Comparison of ENCODE assay signal across 8 cellular contexts in the genomic region with DNA sequence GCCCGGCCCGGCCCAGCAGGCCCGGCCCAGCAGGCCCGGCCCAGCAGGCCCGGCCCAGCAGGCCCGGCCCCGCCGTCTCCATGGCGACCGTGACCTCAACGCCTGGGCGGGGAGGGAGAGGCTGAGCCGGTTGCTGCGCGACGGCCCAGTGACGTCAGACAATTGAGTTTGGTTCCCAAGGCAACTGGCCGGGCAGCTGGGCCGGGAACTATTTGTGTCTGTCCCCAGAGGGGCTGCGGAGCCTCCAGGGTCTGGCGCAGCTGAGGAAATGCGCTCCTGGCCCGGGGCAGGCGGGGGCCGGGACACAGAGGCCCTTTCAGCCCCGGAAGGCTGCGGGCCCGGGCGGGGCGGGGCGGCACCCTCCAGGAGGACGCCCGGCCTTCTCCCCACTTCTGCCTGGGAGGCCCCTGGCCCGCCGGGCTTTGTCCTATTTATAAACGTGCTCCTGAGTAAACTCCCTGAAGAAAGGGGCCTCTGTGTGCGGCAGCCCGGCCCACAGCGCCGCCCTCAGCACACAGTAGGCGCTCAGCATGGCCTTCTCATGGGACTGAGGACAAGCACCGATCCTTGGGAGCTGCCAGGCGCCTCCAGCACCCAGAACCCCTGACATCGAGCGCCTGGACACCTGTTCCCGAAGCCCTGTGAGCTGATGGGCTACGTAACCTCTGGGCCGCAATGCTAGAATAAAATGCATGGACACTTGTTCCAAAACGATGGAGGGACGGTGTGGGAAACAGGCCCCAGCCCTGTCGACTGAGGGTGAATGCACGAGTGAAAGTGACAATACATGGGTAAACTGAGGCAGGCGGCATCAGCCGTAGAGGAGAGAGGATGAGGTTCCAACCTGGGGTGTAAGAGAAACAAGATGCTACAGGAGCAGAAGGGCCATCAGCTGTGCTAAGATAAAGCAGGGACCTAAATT. TPM values are rescaled to one million over a fixed set of nuclear protein-coding genes. Genes with fewer than 3 reads are reported as not detected.
DNase-seq lines count a peak whose midpoint lies in the region; ATAC-seq, FAIRE-seq and TF ChIP-seq lines count a peak whose summit lies in the region.

No MANE protein-coding gene starts in this region.

- H3K27me3 ChIP-seq in NT2/D1 (ENCODE audit: insufficient read depth, insufficient read length) (no peaks in the 10 kb centered on the region), endothelial cell of umbilical vein (ENCODE audit: control insufficient read depth in 2 of 2, insufficient read depth in 2 of 2, low read length in 2 of 2) (no peaks in the 10 kb centered on the region)

- peak; percentile 85 for FAIRE-seq in endothelial cell of umbilical vein (lab: Jason Lieb, UNC)

- CTCF ChIA-PET in endothelial cell of umbilical vein (lab: Charles Lee): interaction anchor here (0.8 to 2.1 kb wide), 9 partner anchors 21 to 110 kb away, joined by 3 to 9 read pairs (median 3); no protein-coding TSS in a partner anchor

- intact Hi-C loops in endothelial cell of umbilical vein (cut with micrococcal nuclease): loop anchor here (1.0 kb wide), 1 partner anchor 7 kb away; no protein-coding TSS in a partner anchor

- H3K9me3 ChIP-seq in NT2/D1 (ENCODE audit: insufficient read depth, low read length): no peaks in the 10 kb centered on the region
- H3K9me3 ChIP-seq in endothelial cell of umbilical vein (replicated peaks; ENCODE audit: control insufficient read depth, insufficient read depth, low read length): no peaks in the 10 kb centered on the region

- H3K4me1 ChIP-seq in NT2/D1 (ENCODE audit: insufficient read depth, insufficient read length): peaks cover 24% of the 10 kb centered on the region
- H3K4me1 ChIP-seq in endothelial cell of umbilical vein (ENCODE audit: control insufficient read depth, extremely low read depth, insufficient read depth, low read length): peaks cover 10% of the 10 kb centered on the region

- BruUV-seq in endothelial cell of umbilical vein (replicated peaks; lab: Mats Ljungman, UMichigan): TSS peak; percentile 87

- TF ChIP-seq CTCF in endothelial cell of umbilical vein (IDR thresholded peaks at IDR 0.05; ENCODE audit: extremely low read depth in 1 of 2, insufficient read depth in 1 of 2, low read depth in 1 of 2, low read length in 2 of 2): no peak

- peak overlapping the region; percentile 35 for H2AFZ ChIP-seq in endothelial cell of umbilical vein (ENCODE audit: low read depth, low read length)

- H3K4me3 ChIP-seq in NT2/D1 (ENCODE audit: insufficient read length, low read depth): peak overlapping the region; percentile 10
- H3K4me3 ChIP-seq in endothelial cell of umbilical vein (replicated peaks in 1 of 3; ENCODE audit: insufficient read depth in 1 of 3, low read depth in 1 of 3, low read length in 3 of 3): peak overlapping the region in 2 of 3 experiments; percentile 48 to 53

- no peaks in the 10 kb centered on the region for H3K9me1 ChIP-seq in endothelial cell of umbilical vein (replicated peaks; ENCODE audit: control insufficient read depth, extremely low read depth, insufficient read depth, low read length)

- DNase-seq in COLO668 (lab: John Stamatoyannopoulos, UW; ENCODE audit: unreplicated experiment) (peak; percentile 99), HT1080 (ENCODE audit: low read depth) (peak; percentile 94), NT2/D1 (ENCODE audit: low read depth, low spot score) (peak; percentile 98), endothelial cell of umbilical vein (ENCODE audit: low read depth, low spot score) (peak; percentile 98), middle frontal gyrus (ENCODE audit: extremely low spot score, low spot score) (peak; percentile 99)
- DNase-seq in activated CD8-positive, alpha-beta memory T cell treated with anti-CD3 and anti-CD28 coated beads, Interleukin-2, amount 50 U/mL, for 48 hours: peak; percentile 97
- peak; percentile 88 to 90 for DNase-seq in stimulated activated CD8-positive, alpha-beta memory T cell treated with anti-CD3 and anti-CD28 coated beads, Interleukin-15, amount 100 ng/mL, for 48 hours (ENCODE audit: low read depth in 2 of 2)

- H3K36me3 ChIP-seq in NT2/D1 (ENCODE audit: insufficient read depth, insufficient read length, low read length) (no peaks in the 10 kb centered on the region), endothelial cell of umbilical vein (ENCODE audit: control insufficient read depth in 2 of 2, extremely low read depth in 1 of 2, insufficient read depth in 2 of 2, low read length in 2 of 2) (no peaks in the 10 kb centered on the region)

- dilution Hi-C loops in endothelial cell of umbilical vein (cut with MboI; ENCODE audit: extremely low pct_ligation_motif_present, low sequenced_read_pairs): no loop called here

- peak overlapping the region; percentile 74 for H3K9ac ChIP-seq in NT2/D1 (ENCODE audit: insufficient read length, low read depth)
- H3K9ac ChIP-seq in endothelial cell of umbilical vein (replicated peaks; ENCODE audit: extremely low read depth, insufficient read depth, low read length): peak overlapping the region; percentile 98

- no peaks in the 10 kb centered on the region for H3K79me2 ChIP-seq in endothelial cell of umbilical vein (ENCODE audit: control insufficient read depth, insufficient read depth, low read length)

- no peaks in the 10 kb centered on the region for H4K20me1 ChIP-seq in endothelial cell of umbilical vein (replicated peaks; ENCODE audit: control insufficient read depth, extremely low read depth, insufficient read depth, low read length)

- peak overlapping the region; percentile 92 for H3K27ac ChIP-seq in endothelial cell of umbilical vein (ENCODE audit: insufficient read depth, low read depth, low read length)

- H3K4me2 ChIP-seq in endothelial cell of umbilical vein (ENCODE audit: insufficient read depth, low read length): peak overlapping the region; percentile 62

- POLR2A ChIA-PET in endothelial cell of umbilical vein (lab: Charles Lee): interaction anchor here (1.3 kb wide), 1 partner anchor 11 kb away, joined by 4 read pairs; no protein-coding TSS in a partner anchor

- ATAC-seq in GM21360 (IDR thresholded peaks at IDR 0.05; ENCODE audit: unreplicated experiment): peak; percentile 80

- TF ChIP-seq POLR2A in endothelial cell of umbilical vein (IDR thresholded peaks at IDR 0.05; ENCODE audit: low read depth, low read length): no peak

TF ChIP-seq in endothelial cell of umbilical vein, 7 proteins besides CTCF, POLR2A, EP300 and RAD21:
- TF ChIP-seq MYC (IDR thresholded peaks at IDR 0.05; ENCODE audit: low read depth, low read length): no peak
- peak; percentile 10 for TF ChIP-seq POLR2AphosphoS5 (IDR thresholded peaks at IDR 0.05; ENCODE audit: insufficient read depth, low read depth, low read length)
- TF ChIP-seq, protein P1, sequence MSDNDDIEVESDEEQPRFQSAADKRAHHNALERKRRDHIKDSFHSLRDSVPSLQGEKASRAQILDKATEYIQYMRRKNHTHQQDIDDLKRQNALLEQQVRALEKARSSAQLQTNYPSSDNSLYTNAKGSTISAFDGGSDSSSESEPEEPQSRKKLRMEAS (IDR thresholded peaks at IDR 0.05; ENCODE audit: insufficient read depth, insufficient read length): peak; percentile 24

RNA-seq across cellular contexts. Expression of a gene that starts 12.3 kb away (rescaled TPM):
- total RNA-seq in HT1080 (2014; rRNA removed; shearing (Covaris generic)): not detected in 2 replicates
- polyA plus RNA-seq in HT1080 (2015; cell fraction: cytosol; rRNA removed): not detected in 2 replicates
- polyA plus RNA-seq in HT1080 (2015; cell fraction: nucleus; rRNA removed): not detected in 2 replicates
- total RNA-seq in endothelial cell of umbilical vein: not detected in 2 replicates
- not detected in 2 replicates for polyA plus RNA-seq in endothelial cell of umbilical vein
- not detected in 2 replicates for polyA plus RNA-seq in endothelial cell of umbilical vein (2011; cell fraction: cytosol; rRNA removed)
- polyA plus RNA-seq in endothelial cell of umbilical vein (2011; cell fraction: nucleus; rRNA removed): not detected in 2 replicates
- not detected in 2 replicates for polyA plus RNA-seq in endothelial cell of umbilical vein (2012)
- not detected in 2 replicates for polyA minus RNA-seq in endothelial cell of umbilical vein
- not detected for polyA minus RNA-seq in endothelial cell of umbilical vein (2011; cell fraction: cytosol; rRNA and poly(A)+ RNA removed)
- polyA minus RNA-seq in endothelial cell of umbilical vein (2011; cell fraction: nucleus; rRNA and poly(A)+ RNA removed): not detected in 2 replicates

Comparison
In these comparisons a context has a peak if more than half of its experiments do, and no peak if none do; other contexts are left out.
1. Peak in every context shown above with its lines: DNase-seq, ATAC-seq, H3K4me3 ChIP-seq and H3K27ac ChIP-seq.